Comparison of ENCODE assay signal across 9 cellular contexts in the genomic region with DNA sequence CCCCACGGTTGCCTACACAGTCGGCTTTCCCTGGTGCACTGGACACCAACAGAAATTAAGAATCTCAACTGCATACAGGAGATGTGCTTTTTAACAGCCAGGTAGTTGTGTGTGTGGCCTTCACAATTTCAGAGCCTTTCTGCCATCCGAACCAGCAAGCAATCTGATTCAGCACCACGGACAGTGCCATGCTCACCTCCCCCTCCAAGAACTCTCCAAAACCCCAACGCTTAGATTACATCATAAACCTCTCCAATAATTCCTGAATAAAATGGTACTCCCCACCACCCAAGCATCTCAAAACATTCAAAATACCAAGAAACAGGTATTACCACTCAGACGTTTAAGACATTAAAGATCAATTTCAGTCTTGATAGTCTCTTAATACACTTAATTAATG. TPM values are rescaled to one million over a fixed set of nuclear protein-coding genes. Genes with fewer than 3 reads are reported as not detected.
DNase-seq lines count a peak whose midpoint lies in the region; ATAC-seq and TF ChIP-seq lines count a peak whose summit lies in the region.
"Had no signal": no experiment of that assay in that cellular context is flagged by ENCODE, and none has a peak within 500 bp of the region (broad histone marks: within the 10 kb centered on the region; RNA-seq: fewer than 3 reads in every experiment).

No MANE protein-coding gene starts in this region.

- peaks cover 4% of the 10 kb centered on the region for H3K4me1 ChIP-seq in NT2/D1 (ENCODE audit: insufficient read depth, insufficient read length)
- H3K4me1 ChIP-seq in adrenal gland (replicated peaks in 1 of 2): peaks cover 0 to 11% of the 10 kb centered on the region in 2 donors
- H3K4me1 ChIP-seq in left lung: peaks cover 6 to 33% of the 10 kb centered on the region in 2 donors
- H3K4me1 ChIP-seq in thyroid gland: peaks cover 6 to 13% of the 10 kb centered on the region in 2 donors

- no peak overlapping the region for H3K4me3 ChIP-seq in NT2/D1 (ENCODE audit: insufficient read length, low read depth)
- no peak overlapping the region for H3K4me3 ChIP-seq in adrenal gland
- H3K4me3 ChIP-seq in left lung: no peak overlapping the region
- H3K4me3 ChIP-seq in thyroid gland (replicated peaks in 1 of 3): no peak overlapping the region

- DNase-seq in COLO829 (ENCODE audit: low spot score): peak; percentile 23
- peak; percentile 68 for DNase-seq in NT2/D1 (ENCODE audit: low read depth, low spot score)
- peak in 6 of 7 donors; percentile 54 to 69 (median 67) for DNase-seq in adrenal gland
- no peak for DNase-seq in left lung
- peak; percentile 54 to 74 for DNase-seq in thyroid gland
- DNase-seq in NCI-H345 (lab: John Stamatoyannopoulos, UW): no peak

- TF ChIP-seq CTCF in adrenal gland (IDR thresholded peaks at IDR 0.05): no peak
- TF ChIP-seq CTCF in left lung (IDR thresholded peaks at IDR 0.05): no peak
- no peak for TF ChIP-seq CTCF in thyroid gland (IDR thresholded peaks at IDR 0.05)

- ATAC-seq in left lung: peak; percentile 71
- ATAC-seq in GM18517 (IDR thresholded peaks at IDR 0.05; ENCODE audit: unreplicated experiment): no peak
- no peak for ATAC-seq in HG03025 (IDR thresholded peaks at IDR 0.05; ENCODE audit: low FRiP score, unreplicated experiment)

- WGBS in adrenal gland, 4 donors: 19 to 39% (median 27%) methylated on average over 6 of the region's 6 CpGs
- WGBS in thyroid gland, 2 donors: 25 to 29% methylated on average over 6 of the region's 6 CpGs

- H3K9ac ChIP-seq in NT2/D1 (ENCODE audit: insufficient read length, low read depth): no peak overlapping the region

- no peak for TF ChIP-seq POLR2A in adrenal gland (IDR thresholded peaks at IDR 0.05)
- TF ChIP-seq POLR2A in thyroid gland (IDR thresholded peaks at IDR 0.05): no peak

- H3K27ac ChIP-seq in adrenal gland (no peak overlapping the region), left lung (no peak overlapping the region), thyroid gland (no peak overlapping the region)

- H3K27me3 ChIP-seq in NT2/D1 (ENCODE audit: insufficient read depth, insufficient read length): no peaks in the 10 kb centered on the region
- H3K27me3 ChIP-seq in adrenal gland: no peaks in the 10 kb centered on the region
- H3K27me3 ChIP-seq in left lung: no peaks in the 10 kb centered on the region
- H3K27me3 ChIP-seq in thyroid gland: no peaks in the 10 kb centered on the region

- no peaks in the 10 kb centered on the region for H3K9me3 ChIP-seq in NT2/D1 (ENCODE audit: insufficient read depth, low read length)
- H3K9me3 ChIP-seq in adrenal gland (replicated peaks in 1 of 3): no peaks in the 10 kb centered on the region
- H3K9me3 ChIP-seq in left lung: no peaks in the 10 kb centered on the region
- H3K9me3 ChIP-seq in thyroid gland: no peaks in the 10 kb centered on the region

- H3K36me3 ChIP-seq in NT2/D1 (ENCODE audit: insufficient read depth, insufficient read length, low read length) (peaks cover 31% of the 10 kb centered on the region), adrenal gland (replicated peaks in 1 of 2) (peaks cover 0 to 8% of the 10 kb centered on the region in 2 donors), left lung (peaks cover 0 to 27% of the 10 kb centered on the region in 2 donors), thyroid gland (peaks cover 0 to 4% of the 10 kb centered on the region in 2 donors)

- intact Hi-C loops in adrenal gland (cut with DNase I) (no loop called here), left lung (cut with DNase I) (no loop called here), thyroid gland (cut with DNase I) (no loop called here)

RNA-seq across cellular contexts. Expression of a gene that starts 31.8 kb away (rescaled TPM):
- total RNA-seq in adrenal gland: 10 to 100 TPM; 34.1 to 95.0 (median 75.8) TPM
- 100 to 1,000 TPM in 1 of 3 donors, 10 to 100 TPM in 2; 23.7 to 121 (median 28.5) TPM for polyA plus RNA-seq in adrenal gland
- 10 to 100 TPM; 70.4 to 98.4 TPM for total RNA-seq in left lung
- total RNA-seq in thyroid gland: 10 to 100 TPM; 57.9 to 93.6 (median 85.5) TPM

RNA-seq across cellular contexts. Expression of a gene that starts 49.7 kb away (rescaled TPM):
- total RNA-seq in adrenal gland (not detected), left lung (not detected), thyroid gland (not detected)
- not detected for polyA plus RNA-seq in adrenal gland
- polyA plus RNA-seq: adipose tissue had no signal

Comparison
In these comparisons a context has a peak if more than half of its experiments do, and no peak if none do; other contexts are left out.
1. DNase-seq: peak in COLO829 (single experiment), NT2/D1 (single experiment), adrenal gland (6 of 7) and thyroid gland (2 of 2); none in left lung (0 of 2) and NCI-H345 (single experiment).